8 cellular contexts compared by ENCODE assay signal in the genomic region with DNA sequence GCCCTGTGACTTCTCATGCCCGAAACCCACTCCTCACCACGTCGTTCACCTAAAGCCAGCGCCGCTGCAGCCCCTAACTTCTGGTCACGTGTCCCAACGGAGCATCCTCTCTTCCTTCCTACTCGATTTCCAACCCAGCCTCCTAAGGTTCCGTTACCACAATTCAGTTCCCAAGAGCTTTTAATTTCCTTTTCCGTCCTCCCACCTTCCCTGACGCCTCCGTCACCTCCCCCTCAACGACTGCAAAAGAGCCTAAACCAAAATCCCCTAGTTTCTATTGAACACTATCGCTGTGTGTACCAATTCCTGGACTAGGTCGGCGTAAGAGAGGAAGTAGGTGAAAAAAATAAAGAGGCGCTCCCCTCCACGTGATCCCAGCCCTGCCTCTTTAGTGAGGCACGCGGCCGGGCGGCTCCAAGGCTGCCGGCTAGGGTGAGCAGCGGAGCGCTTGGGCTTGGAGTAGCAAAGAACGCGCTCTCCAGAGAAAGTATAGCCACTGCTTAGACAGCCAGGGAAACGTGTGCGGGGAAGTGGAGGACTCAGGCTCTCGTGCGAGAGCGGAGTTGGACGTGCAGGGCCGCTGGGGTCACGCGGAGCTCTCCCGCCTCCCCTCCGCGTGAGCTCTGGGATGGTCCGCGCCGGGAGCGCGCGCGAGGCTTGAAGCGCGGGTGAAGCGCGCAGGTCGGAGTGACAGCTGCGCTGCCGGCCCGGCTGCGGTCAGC. TPM values are rescaled to one million over a fixed set of nuclear protein-coding genes. Genes with fewer than 3 reads are reported as not detected.
DNase-seq lines count a peak whose midpoint lies in the region; ATAC-seq and TF ChIP-seq lines count a peak whose summit lies in the region.

CENPP (plus strand) TSS at position 685 of the 722 bp plus-strand sequence.
NOL8 (minus strand) TSS at position 82 of the 722 bp plus-strand sequence. CDS start 1,189 bp downstream, outside the sequence.

- H3K4me3 ChIP-seq in LNCaP clone FGC (ENCODE audit: low read depth, low read length), result peak within 1 kb of the TSS; percentile 89
- H3K4me3 ChIP-seq in RWPE2 (ENCODE audit: severe bottlenecking), result peak within 1 kb of the TSS; percentile 70

- peaks cover 34% of the 10 kb centered on the region for H3K36me3 ChIP-seq in RWPE2 (ENCODE audit: low read depth)

- TF ChIP-seq CTCF in LNCaP clone FGC (IDR thresholded peaks at IDR 0.05; ENCODE audit: control insufficient read depth, extremely low read depth, insufficient read depth) (no peak), RWPE2 (IDR thresholded peaks at IDR 0.05; ENCODE audit: poor library complexity, severe bottlenecking) (no peak)

- peak; percentile 86 for ATAC-seq in RWPE2 (ENCODE audit: low read depth)
- peak; percentile 94 to 95 for ATAC-seq in naive thymus-derived CD8-positive, alpha-beta T cell

- intact Hi-C loops in activated T-helper 2 cell treated with anti-CD3 and anti-CD28 coated beads, Interferon-gamma antibody, Interleukin-2, Interleukin-4, amounts not matched to agents 10 μg/mL and 5 μg/mL and 100 μg/mL, durations not matched to agents 14 hours and 24 hours and 36 hours (cut with micrococcal nuclease), result loop anchor here (1.0 to 5.0 kb wide), 3 partner anchors 32 to 345 kb away; partner anchors contain the start of genes IARS1 and IPPK

- no peaks in the 10 kb centered on the region for H3K9me3 Mint-ChIP-seq in activated T-helper 2 cell treated with anti-CD3 and anti-CD28 coated beads, Interferon-gamma antibody, Interleukin-2, Interleukin-4, amounts not matched to agents 10 μg/mL and 5 μg/mL and 100 μg/mL, durations not matched to agents 14 hours and 24 hours and 36 hours
- H3K9me3 Mint-ChIP-seq in naive thymus-derived CD8-positive, alpha-beta T cell, result no peaks in the 10 kb centered on the region

- peaks cover 18% of the 10 kb centered on the region for H3K4me1 ChIP-seq in RWPE2 (ENCODE audit: insufficient read depth, poor library complexity, severe bottlenecking)

- no peaks in the 10 kb centered on the region for H3K9me3 ChIP-seq in RWPE2 (ENCODE audit: severe bottlenecking)

- peak within 1 kb of the TSS; percentile 95 for H3K27ac Mint-ChIP-seq in activated T-helper 2 cell treated with anti-CD3 and anti-CD28 coated beads, Interferon-gamma antibody, Interleukin-2, Interleukin-4, amounts not matched to agents 10 μg/mL and 5 μg/mL and 100 μg/mL, durations not matched to agents 14 hours and 24 hours and 36 hours
- H3K27ac Mint-ChIP-seq in naive thymus-derived CD8-positive, alpha-beta T cell, result peak within 1 kb of the TSS; percentile 97 to 100 (median 99)

- no peaks in the 10 kb centered on the region for H3K27me3 ChIP-seq in RWPE2 (ENCODE audit: insufficient read depth, poor library complexity, severe bottlenecking)

- POLR2A ChIA-PET in naive thymus-derived CD8-positive, alpha-beta T cell (lab: Charles Lee), result interaction anchor here (0.6 to 2.4 kb wide), 8 partner anchors 13 to 345 kb away, joined by 3 to 17 read pairs (median 4); partner anchors contain the start of genes IARS1 and IPPK

- peak within 1 kb of the TSS; percentile 73 for H3K27ac ChIP-seq in RWPE2 (ENCODE audit: poor library complexity, severe bottlenecking)

- peak within 1 kb of the TSS; percentile 92 for H3K4me3 Mint-ChIP-seq in activated T-helper 2 cell treated with anti-CD3 and anti-CD28 coated beads, Interferon-gamma antibody, Interleukin-2, Interleukin-4, amounts not matched to agents 10 μg/mL and 5 μg/mL and 100 μg/mL, durations not matched to agents 14 hours and 24 hours and 36 hours (ENCODE audit: low read depth)
- H3K4me3 Mint-ChIP-seq in naive thymus-derived CD8-positive, alpha-beta T cell, result peak within 1 kb of the TSS; percentile 97 to 100 (median 99)

- peaks cover 31% of the 10 kb centered on the region for H3K36me3 Mint-ChIP-seq in activated T-helper 2 cell treated with anti-CD3 and anti-CD28 coated beads, Interferon-gamma antibody, Interleukin-2, Interleukin-4, amounts not matched to agents 10 μg/mL and 5 μg/mL and 100 μg/mL, durations not matched to agents 14 hours and 24 hours and 36 hours (ENCODE audit: low read depth)
- H3K36me3 Mint-ChIP-seq in naive thymus-derived CD8-positive, alpha-beta T cell, result peaks cover 0 to 28% (median 5%) of the 10 kb centered on the region in 3 donors

- no peaks in the 10 kb centered on the region for H3K27me3 Mint-ChIP-seq in activated T-helper 2 cell treated with anti-CD3 and anti-CD28 coated beads, Interferon-gamma antibody, Interleukin-2, Interleukin-4, amounts not matched to agents 10 μg/mL and 5 μg/mL and 100 μg/mL, durations not matched to agents 14 hours and 24 hours and 36 hours (ENCODE audit: low read depth)
- H3K27me3 Mint-ChIP-seq in naive thymus-derived CD8-positive, alpha-beta T cell, result no peaks in the 10 kb centered on the region

- peak; percentile 95 for DNase-seq in ELF-1 (ENCODE audit: low read depth, low spot score)
- DNase-seq in H4 (ENCODE audit: low spot score), result peak; percentile 73
- DNase-seq in LNCaP clone FGC (ENCODE audit: low read depth), result peak; percentile 75
- DNase-seq in RWPE2 (ENCODE audit: low spot score), result peak; percentile 82
- peak; percentile 82 for DNase-seq in activated T-helper 2 cell treated with anti-CD3 and anti-CD28 coated beads, Interferon-gamma antibody, Interleukin-2, Interleukin-4, amounts not matched to agents 10 μg/mL and 5 μg/mL and 100 μg/mL, durations not matched to agents 14 hours and 24 hours and 36 hours (ENCODE audit: low spot score)
- peak; percentile 91 for DNase-seq in fibroblast of peridontal ligament (ENCODE audit: extremely low read depth)
- DNase-seq in naive thymus-derived CD8-positive, alpha-beta T cell, result peak; percentile 70 to 94 (median 81)
- peak; percentile 66 to 94 (median 82) for DNase-seq in stimulated activated naive CD4-positive, alpha-beta T cell (lab: John Stamatoyannopoulos, UW)

- peaks cover 31% of the 10 kb centered on the region for H3K4me1 Mint-ChIP-seq in activated T-helper 2 cell treated with anti-CD3 and anti-CD28 coated beads, Interferon-gamma antibody, Interleukin-2, Interleukin-4, amounts not matched to agents 10 μg/mL and 5 μg/mL and 100 μg/mL, durations not matched to agents 14 hours and 24 hours and 36 hours (ENCODE audit: low read depth)
- peaks cover 8 to 36% (median 32%) of the 10 kb centered on the region in 4 donors for H3K4me1 Mint-ChIP-seq in naive thymus-derived CD8-positive, alpha-beta T cell

RNA-seq across cellular contexts. Expression of gene CENPP, which starts in this region (rescaled TPM):
- total RNA-seq in H4 (2014; rRNA removed; shearing (Covaris generic)), result 2.3 and 9.6 TPM in 2 replicates
- total RNA-seq in activated T-helper 2 cell treated with anti-CD3 and anti-CD28 coated beads, Interferon-gamma antibody, Interleukin-2, Interleukin-4, amounts not matched to agents 10 μg/mL and 5 μg/mL and 100 μg/mL, durations not matched to agents 14 hours and 24 hours and 36 hours, result 19.2 and 21.0 TPM in 2 replicates
- 1 to 10 TPM; 4.4 TPM for total RNA-seq in naive thymus-derived CD8-positive, alpha-beta T cell
- polyA plus RNA-seq in naive thymus-derived CD8-positive, alpha-beta T cell, result 1 to 10 TPM; 2.4 to 5.2 (median 3.0) TPM

RNA-seq across cellular contexts. Expression of gene NOL8, which starts in this region (rescaled TPM):
- 10.7 and 11.0 TPM in 2 replicates for total RNA-seq in H4 (2014; rRNA removed; shearing (Covaris generic))
- total RNA-seq in activated T-helper 2 cell treated with anti-CD3 and anti-CD28 coated beads, Interferon-gamma antibody, Interleukin-2, Interleukin-4, amounts not matched to agents 10 μg/mL and 5 μg/mL and 100 μg/mL, durations not matched to agents 14 hours and 24 hours and 36 hours, result 73.2 and 75.5 TPM in 2 replicates
- total RNA-seq in naive thymus-derived CD8-positive, alpha-beta T cell, result 100 to 1,000 TPM; 102 to 105 TPM
- 10 to 100 TPM; 15.0 to 29.1 (median 26.7) TPM for polyA plus RNA-seq in naive thymus-derived CD8-positive, alpha-beta T cell

Comparison
In these comparisons a context has a peak if more than half of its experiments do, and no peak if none do; other contexts are left out.
1. Peak in every context shown above with its lines: DNase-seq, ATAC-seq, H3K4me3 ChIP-seq and H3K27ac ChIP-seq.